Comparison of ENCODE assay signal across 2 cellular contexts in the genomic region with DNA sequence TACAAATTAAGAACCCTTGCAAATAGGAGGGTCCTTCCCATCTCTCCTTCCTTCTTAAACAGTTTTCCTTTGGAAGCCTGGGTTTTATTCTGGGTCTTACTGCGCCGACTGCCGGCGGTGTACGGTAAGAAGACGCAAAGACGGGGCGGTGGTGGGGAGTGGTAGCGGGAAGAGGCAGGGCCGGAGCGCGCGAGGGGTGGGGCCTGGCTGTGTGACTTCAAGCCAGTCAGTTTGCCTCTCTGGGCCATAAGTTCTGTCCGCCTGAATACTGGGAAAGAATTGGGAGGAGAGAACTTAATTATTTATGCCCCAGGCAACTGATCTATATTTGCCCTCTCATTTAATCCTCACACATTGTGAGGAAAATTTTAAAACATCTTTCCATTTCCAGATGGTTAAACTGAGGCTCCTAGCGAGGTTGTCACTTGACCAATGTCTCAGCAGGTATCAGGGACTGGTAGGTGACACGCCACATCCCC.
A peak's percentile ranks its signal among the peaks of the same experiment; 100 is the strongest.
TF ChIP-seq lines count a peak whose summit lies in the region.

No MANE protein-coding gene starts in this region.

TF ChIP-seq in IMR-90, 13 proteins besides CTCF, POLR2A, EP300 and RAD21:
- TF ChIP-seq MAZ (IDR thresholded peaks at IDR 0.05; ENCODE audit: borderline replicate concordance, low read depth, low read length) (peak; percentile 62; the same call in 1 of the 2 replicates), RCOR1 (IDR thresholded peaks at IDR 0.05; ENCODE audit: insufficient replicate concordance, low read length) (no peak), SMC3 (IDR thresholded peaks at IDR 0.05; ENCODE audit: low read depth, low read length) (peak; percentile 63)

TF ChIP-seq in PFSK-1, 5 proteins besides CTCF, POLR2A, EP300 and RAD21:
- peak; percentile 32 for TF ChIP-seq FOXP2 (optimal IDR thresholded peaks at IDR 0.05; ENCODE audit: borderline replicate concordance, extremely low read depth, extremely low read length, insufficient read depth)
- no peak for TF ChIP-seq POLR2AphosphoS5 (IDR thresholded peaks at IDR 0.05; ENCODE audit: low read depth, low read length)
